ENCODE assay signal across 16 cellular contexts in genomic region chr11:84819128-84819527, GRCh38.
DNase-seq lines count a peak whose midpoint lies in the region; ATAC-seq and TF ChIP-seq lines count a peak whose summit lies in the region.
"Had no signal": no experiment of that assay in that cellular context is flagged by ENCODE, and none has a peak within 500 bp of the region (broad histone marks: within the 10 kb centered on the region; RNA-seq: fewer than 3 reads in every experiment).

No MANE protein-coding gene starts in this region.

- 34 to 62% (median 41%) methylated on average over 1 of the region's 1 CpG for WGBS in psoas muscle, 3 donors

- H3K4me1 Mint-ChIP-seq in stimulated activated memory B cell treated with anti-CD40 and anti-IgM and Interleukin-4, amounts not matched to agents 10 μg/mL and 1 μg/mL and 100 μg/mL, for 72 hours: no peaks in the 10 kb centered on the region
- H3K4me1 Mint-ChIP-seq: activated CD4-positive, alpha-beta T cell treated with anti-CD3 and anti-CD28 coated beads, Interleukin-2, amount 10 ng/mL, durations not matched to agents 24 days and 14 days; CD4-positive, CD25-positive, alpha-beta regulatory T cell; stimulated activated effector memory CD8-positive, alpha-beta T cell treated with anti-CD3 and anti-CD28 coated beads, Interleukin-12 subunit alpha, Interleukin-12 subunit beta, amount 100 ng/mL, for 72 hours had no signal

- intact Hi-C loops in psoas muscle (cut with DNase I): no loop called here

- H3K9me3 ChIP-seq in psoas muscle: no peaks in the 10 kb centered on the region
- H3K9me3 ChIP-seq: adrenal gland, vagina had no signal

- TF ChIP-seq CTCF in brain microvascular endothelial cell (IDR thresholded peaks at IDR 0.05; ENCODE audit: low read depth, low read length, missing control alignments) (no peak), psoas muscle (IDR thresholded peaks at IDR 0.05) (no peak)

- H3K9me3 Mint-ChIP-seq in stimulated activated memory B cell treated with anti-CD40 and anti-IgM and Interleukin-4, amounts not matched to agents 10 μg/mL and 1 μg/mL and 100 μg/mL, for 72 hours: no peaks in the 10 kb centered on the region
- H3K9me3 Mint-ChIP-seq: activated CD4-positive, alpha-beta T cell treated with anti-CD3 and anti-CD28 coated beads, Interleukin-2, amount 10 ng/mL, durations not matched to agents 24 days and 14 days; T-helper 2 cell treated with Interferon-gamma antibody and Interleukin-4, amounts not matched to agents 5 μg/mL and 100 μg/mL, for 36 hours had no signal

- in situ Hi-C loops in brain microvascular endothelial cell (cut with HindIII; ENCODE audit: low pct_ligation_motif_present, low sequenced_read_pairs): no loop called here

- H3K4me3 Mint-ChIP-seq in stimulated activated memory B cell treated with anti-CD40 and anti-IgM and Interleukin-4, amounts not matched to agents 10 μg/mL and 1 μg/mL and 100 μg/mL, for 72 hours: no peak overlapping the region
- H3K4me3 Mint-ChIP-seq: activated CD4-positive, alpha-beta T cell treated with anti-CD3 and anti-CD28 coated beads, Interleukin-2, amount 10 ng/mL, durations not matched to agents 24 days and 14 days; CD4-positive, CD25-positive, alpha-beta regulatory T cell; stimulated activated effector memory CD8-positive, alpha-beta T cell treated with anti-CD3 and anti-CD28 coated beads, Interleukin-12 subunit alpha, Interleukin-12 subunit beta, amount 100 ng/mL, for 72 hours; T-helper 2 cell treated with Interferon-gamma antibody and Interleukin-4, amounts not matched to agents 5 μg/mL and 100 μg/mL, for 36 hours had no signal

- H3K36me3 ChIP-seq in brain microvascular endothelial cell (replicated peaks): no peaks in the 10 kb centered on the region
- H3K36me3 ChIP-seq in psoas muscle (ENCODE audit: insufficient read depth in 1 of 2, low read depth in 1 of 2): no peaks in the 10 kb centered on the region
- H3K36me3 ChIP-seq: adrenal gland, vagina had no signal

- H3K4me1 ChIP-seq in psoas muscle: no peaks in the 10 kb centered on the region
- H3K4me1 ChIP-seq: adrenal gland, vagina had no signal

- H3K27me3 ChIP-seq in brain microvascular endothelial cell (replicated peaks) (no peaks in the 10 kb centered on the region), psoas muscle (ENCODE audit: insufficient read depth in 3 of 3, low read length in 2 of 3) (no peaks in the 10 kb centered on the region)
- H3K27me3 ChIP-seq: adrenal gland, vagina had no signal

- no peak overlapping the region for H3K27ac Mint-ChIP-seq in stimulated activated memory B cell treated with anti-CD40 and anti-IgM and Interleukin-4, amounts not matched to agents 10 μg/mL and 1 μg/mL and 100 μg/mL, for 72 hours
- H3K27ac Mint-ChIP-seq: activated CD4-positive, alpha-beta T cell treated with anti-CD3 and anti-CD28 coated beads, Interleukin-2, amount 10 ng/mL, durations not matched to agents 24 days and 14 days; stimulated activated effector memory CD8-positive, alpha-beta T cell treated with anti-CD3 and anti-CD28 coated beads, Interleukin-12 subunit alpha, Interleukin-12 subunit beta, amount 100 ng/mL, for 72 hours; T-helper 2 cell treated with Interferon-gamma antibody and Interleukin-4, amounts not matched to agents 5 μg/mL and 100 μg/mL, for 36 hours had no signal

- H3K27ac ChIP-seq in brain microvascular endothelial cell (no peak overlapping the region), psoas muscle (no peak overlapping the region)
- H3K27ac ChIP-seq: adrenal gland, vagina had no signal

- no peak overlapping the region for H3K4me3 ChIP-seq in brain microvascular endothelial cell (ENCODE audit: low read depth, low read length)
- H3K4me3 ChIP-seq in psoas muscle: no peak overlapping the region
- H3K4me3 ChIP-seq: adrenal gland, vagina had no signal

- no peaks in the 10 kb centered on the region for H3K27me3 Mint-ChIP-seq in stimulated activated memory B cell treated with anti-CD40 and anti-IgM and Interleukin-4, amounts not matched to agents 10 μg/mL and 1 μg/mL and 100 μg/mL, for 72 hours
- H3K27me3 Mint-ChIP-seq: activated CD4-positive, alpha-beta T cell treated with anti-CD3 and anti-CD28 coated beads, Interleukin-2, amount 10 ng/mL, durations not matched to agents 24 days and 14 days; CD4-positive, CD25-positive, alpha-beta regulatory T cell had no signal

- peak in 2 of 3 experiments; percentile 46 to 65 for DNase-seq in NCI-H1417 (lab: John Stamatoyannopoulos, UW)
- DNase-seq in NCI-H1417 treated with DMSO at 0.1 percent for 48 hours (lab: John Stamatoyannopoulos, UW): no peak
- DNase-seq in NCI-H2227 (lab: John Stamatoyannopoulos, UW; ENCODE audit: unreplicated experiment): peak; percentile 18
- DNase-seq in brain microvascular endothelial cell: peak; percentile 6
- peak; percentile 33 for DNase-seq in myocyte (ENCODE audit: low read depth)
- no peak for DNase-seq in psoas muscle
- DNase-seq: activated CD4-positive, alpha-beta T cell treated with anti-CD3 and anti-CD28 coated beads, Interleukin-2, amount 10 ng/mL, durations not matched to agents 24 days and 14 days; adrenal gland; CD4-positive, CD25-positive, alpha-beta regulatory T cell; dermis blood vessel endothelial cell; stimulated activated CD4-positive, alpha-beta T cell treated with anti-CD3 and anti-CD28 coated beads, Interleukin-4, amount 100 ng/mL, for 4 hours had no signal

- H3K36me3 Mint-ChIP-seq in stimulated activated memory B cell treated with anti-CD40 and anti-IgM and Interleukin-4, amounts not matched to agents 10 μg/mL and 1 μg/mL and 100 μg/mL, for 72 hours: no peaks in the 10 kb centered on the region
- H3K36me3 Mint-ChIP-seq: CD4-positive, CD25-positive, alpha-beta regulatory T cell; stimulated activated effector memory CD8-positive, alpha-beta T cell treated with anti-CD3 and anti-CD28 coated beads, Interleukin-12 subunit alpha, Interleukin-12 subunit beta, amount 100 ng/mL, for 72 hours had no signal

- ATAC-seq in HG02870 (IDR thresholded peaks at IDR 0.05; ENCODE audit: unreplicated experiment) (no peak), psoas muscle (no peak)
- ATAC-seq in stimulated activated memory B cell treated with anti-CD40 and anti-IgM and Interleukin-4, amounts not matched to agents 10 μg/mL and 1 μg/mL and 100 μg/mL, for 72 hours: no peak
- ATAC-seq: stimulated activated effector memory CD8-positive, alpha-beta T cell treated with anti-CD3 and anti-CD28 coated beads, Interleukin-12 subunit alpha, Interleukin-12 subunit beta, amount 100 ng/mL, for 72 hours had no signal

Comparison
In these comparisons a context has a peak if more than half of its experiments do, and no peak if none do; other contexts are left out.
1. DNase-seq: peak in NCI-H1417 (2 of 3), NCI-H2227 (single experiment), brain microvascular endothelial cell (single experiment) and myocyte (single experiment); none in NCI-H1417 treated with DMSO at 0.1 percent for 48 hours (single experiment) and psoas muscle (0 of 2).